ENCODE assay signal across 9 cellular contexts in the genomic region with DNA sequence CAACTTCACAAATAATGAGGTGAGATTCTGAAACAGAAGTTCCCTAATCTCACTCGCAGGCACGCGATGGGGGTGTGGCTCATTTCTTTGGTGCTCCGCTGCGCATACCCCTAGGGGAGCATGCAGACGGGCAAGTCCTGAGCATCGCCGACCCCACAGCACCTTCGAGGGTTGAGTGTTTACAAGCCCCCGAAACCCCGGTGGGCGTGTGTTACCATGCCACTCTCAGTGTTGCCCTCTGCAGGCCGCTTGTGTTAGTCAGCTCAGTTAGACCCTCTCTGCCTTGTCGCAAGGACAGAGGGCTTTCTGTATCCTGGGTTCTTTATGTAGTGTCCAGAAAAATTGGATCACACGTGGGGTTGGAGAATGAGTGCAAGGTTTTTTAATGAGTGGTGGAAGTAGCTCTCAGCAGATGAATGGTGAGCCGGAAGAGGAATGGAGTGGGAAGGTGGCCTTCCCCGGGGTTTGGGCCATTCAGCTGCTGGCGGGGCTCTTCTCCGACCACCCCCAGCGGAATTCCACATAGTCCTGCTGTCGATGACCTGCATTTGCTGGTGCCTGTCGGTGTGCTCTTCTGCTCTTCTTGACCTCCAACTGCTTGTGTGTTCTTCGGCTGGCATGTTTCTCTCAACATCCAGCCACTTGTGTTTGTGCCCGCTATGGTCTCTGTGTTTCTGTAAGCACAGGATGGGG.
DNase-seq lines count a peak whose midpoint lies in the region; ATAC-seq and TF ChIP-seq lines count a peak whose summit lies in the region.
"Had no signal": no experiment of that assay in that cellular context is flagged by ENCODE, and none has a peak within 500 bp of the region (broad histone marks: within the 10 kb centered on the region; RNA-seq: fewer than 3 reads in every experiment).

No MANE protein-coding gene starts in this region.

- ATAC-seq in activated T-helper 17 cell treated with anti-CD3 and anti-CD28 coated beads, Interleukin-2, amount 50 U/mL, for 72 hours (replicated peaks), result no peak

- TF ChIP-seq CTCF in astrocyte of the cerebellum (IDR thresholded peaks at IDR 0.05; ENCODE audit: low read depth, low read length, missing control alignments) (peak; percentile 32), progenitor cell of endocrine pancreas (IDR thresholded peaks at IDR 0.05; ENCODE audit: unreplicated experiment) (peak; percentile 69)

- in situ Hi-C loops in astrocyte of the cerebellum (cut with HindIII; ENCODE audit: low sequenced_read_pairs), result no loop called here

- H3K4me3 ChIP-seq in HUES6 (ENCODE audit: low read depth, low read length) (peak overlapping the region; percentile 33; the same call in 1 of the 2 replicates), astrocyte of the cerebellum (ENCODE audit: low read depth, low read length) (peak overlapping the region; percentile 11)

- 0 out of 2 replicates have a peak, but pooled peaks cover 2% of the 10 kb centered on the region for H3K9me3 ChIP-seq in HUES6 (ENCODE audit: control insufficient read depth, insufficient read depth, low read depth, low read length)

- peak overlapping the region; percentile 21 for H3K4me3 Mint-ChIP-seq in progenitor cell of endocrine pancreas (ENCODE audit: low read depth)
- no peak overlapping the region for H3K4me3 Mint-ChIP-seq in activated T-helper 17 cell treated with anti-CD3 and anti-CD28 coated beads, Interleukin-2, amount 50 U/mL, for 72 hours

- no peaks in the 10 kb centered on the region for H3K36me3 ChIP-seq in HUES6 (ENCODE audit: control insufficient read depth, insufficient read depth, low read length)

- H3K36me3 Mint-ChIP-seq in progenitor cell of endocrine pancreas (ENCODE audit: insufficient read depth), result no peaks in the 10 kb centered on the region
- H3K36me3 Mint-ChIP-seq in activated T-helper 17 cell treated with anti-CD3 and anti-CD28 coated beads, Interleukin-2, amount 50 U/mL, for 72 hours (ENCODE audit: low read depth), result no peaks in the 10 kb centered on the region

- peak; percentile 11 for DNase-seq in activated CD4-positive, alpha-beta T cell treated with anti-CD3 and anti-CD28 coated beads for 48 hours
- DNase-seq in activated CD4-positive, alpha-beta T cell treated with anti-CD3 and anti-CD28 coated beads, Interleukin-2, amount 50 U/mL, for 1 hour, result no peak
- DNase-seq in astrocyte of the cerebellum (ENCODE audit: low read depth) (no peak), progenitor cell of endocrine pancreas (ENCODE audit: low spot score, unreplicated experiment) (peak; percentile 39), NCI-H1417 treated with DMSO at 0.1 percent for 48 hours (lab: John Stamatoyannopoulos, UW) (no peak), dedifferentiated amniotic fluid mesenchymal stem cell (ENCODE audit: extremely low spot score) (no peak)
- DNase-seq: NCI-H1694 treated with DMSO at 0.1 percent for 48 hours had no signal

- H3K9me3 Mint-ChIP-seq in progenitor cell of endocrine pancreas (ENCODE audit: low read depth), result peaks cover 6% of the 10 kb centered on the region
- H3K9me3 Mint-ChIP-seq in activated T-helper 17 cell treated with anti-CD3 and anti-CD28 coated beads, Interleukin-2, amount 50 U/mL, for 72 hours, result peaks cover under 1% of the 10 kb centered on the region

- H3K4me1 Mint-ChIP-seq in progenitor cell of endocrine pancreas (ENCODE audit: low read depth), result no peaks in the 10 kb centered on the region
- H3K4me1 Mint-ChIP-seq in activated T-helper 17 cell treated with anti-CD3 and anti-CD28 coated beads, Interleukin-2, amount 50 U/mL, for 72 hours, result no peaks in the 10 kb centered on the region

- H3K27me3 Mint-ChIP-seq in progenitor cell of endocrine pancreas, result peaks cover 6% of the 10 kb centered on the region
- H3K27me3 Mint-ChIP-seq in activated T-helper 17 cell treated with anti-CD3 and anti-CD28 coated beads, Interleukin-2, amount 50 U/mL, for 72 hours, result peaks cover 7% of the 10 kb centered on the region

- no peak overlapping the region for H3K27ac ChIP-seq in HUES6 (ENCODE audit: low read depth, low read length)

- no peaks in the 10 kb centered on the region for H3K27me3 ChIP-seq in HUES6 (ENCODE audit: control insufficient read depth, insufficient read depth, low read length)

- H3K27ac Mint-ChIP-seq in progenitor cell of endocrine pancreas, result no peak overlapping the region
- H3K27ac Mint-ChIP-seq in activated T-helper 17 cell treated with anti-CD3 and anti-CD28 coated beads, Interleukin-2, amount 50 U/mL, for 72 hours, result no peak overlapping the region

- no peak overlapping the region for H3K9ac ChIP-seq in HUES6 (ENCODE audit: low read length)

- peaks cover 4% of the 10 kb centered on the region; the same call in 1 of the 2 replicates for H3K4me1 ChIP-seq in HUES6 (ENCODE audit: control insufficient read depth, insufficient read depth, low read length)

Comparison
In these comparisons a context has a peak if more than half of its experiments do, and no peak if none do; other contexts are left out.
1. DNase-seq: peak in activated CD4-positive, alpha-beta T cell treated with anti-CD3 and anti-CD28 coated beads for 48 hours (single experiment) and progenitor cell of endocrine pancreas (single experiment); none in activated CD4-positive, alpha-beta T cell treated with anti-CD3 and anti-CD28 coated beads, Interleukin-2, amount 50 U/mL, for 1 hour (single experiment), astrocyte of the cerebellum (single experiment), NCI-H1417 treated with DMSO at 0.1 percent for 48 hours (single experiment) and dedifferentiated amniotic fluid mesenchymal stem cell (single experiment).